Comparison of ENCODE assay signal across 21 cellular contexts in the genomic region with DNA sequence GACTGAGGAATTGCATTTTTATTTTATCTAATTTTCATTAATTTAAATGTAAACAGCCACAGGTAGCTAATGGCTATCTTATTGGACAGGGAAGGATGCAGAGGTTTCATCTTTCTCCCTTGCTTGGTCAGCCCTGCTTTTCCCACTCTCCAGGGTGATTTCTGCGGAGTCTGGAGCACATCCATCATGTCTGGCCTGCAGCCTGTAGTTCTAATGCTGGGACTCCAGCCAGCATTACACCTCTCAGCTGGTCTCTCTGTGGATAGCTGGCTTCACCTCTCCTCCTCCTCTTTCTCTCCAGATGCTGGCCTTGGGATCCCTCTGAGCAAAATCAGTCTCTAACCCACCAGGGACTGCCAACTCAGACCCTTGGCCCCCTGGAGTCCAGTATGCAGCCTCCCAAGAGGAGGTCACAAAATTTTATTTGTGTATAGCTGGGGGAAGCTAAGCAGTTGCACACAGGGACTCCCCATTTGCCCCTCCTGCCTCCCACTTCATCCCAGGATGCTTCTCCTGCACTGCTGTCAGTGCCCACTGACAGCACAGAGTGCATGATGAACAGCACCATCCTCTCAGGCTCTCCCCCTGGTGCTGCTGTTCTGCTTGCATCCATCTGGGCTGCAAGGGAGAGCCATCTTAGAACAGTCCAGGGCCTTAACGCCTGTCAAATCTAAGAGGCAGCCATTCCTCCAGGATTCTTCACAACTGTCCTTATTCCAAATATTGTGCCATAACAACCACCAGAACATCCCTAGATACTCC. TPM values are rescaled to one million over a fixed set of nuclear protein-coding genes. Genes with fewer than 3 reads are reported as not detected.
DNase-seq lines count a peak whose midpoint lies in the region; TF ChIP-seq lines count a peak whose summit lies in the region.
"Had no signal": no experiment of that assay in that cellular context is flagged by ENCODE, and none has a peak within 500 bp of the region (broad histone marks: within the 10 kb centered on the region; RNA-seq: fewer than 3 reads in every experiment).

No MANE protein-coding gene starts in this region.

- no peak overlapping the region for H3K4me3 Mint-ChIP-seq in CD8-positive, alpha-beta memory T cell
- H3K4me3 Mint-ChIP-seq: activated naive CD8-positive, alpha-beta T cell treated with anti-CD3 and anti-CD28 coated beads, Interleukin-2, amount 50 U/mL, for 24 hours had no signal

- H3K36me3 ChIP-seq in CD8-positive, alpha-beta memory T cell (ENCODE audit: insufficient read depth, low read length), result no peaks in the 10 kb centered on the region
- H3K36me3 ChIP-seq: colonic mucosa, ovary, vagina had no signal

- no peak overlapping the region for H3K4me3 ChIP-seq in AG04450 (ENCODE audit: low read depth, low read length)
- no peak overlapping the region for H3K4me3 ChIP-seq in CD8-positive, alpha-beta memory T cell (ENCODE audit: low read length)
- H3K4me3 ChIP-seq: colonic mucosa, mucosa of descending colon, ovary, SK-N-MC, vagina had no signal

- H3K4me1 Mint-ChIP-seq in CD8-positive, alpha-beta memory T cell, result no peaks in the 10 kb centered on the region
- H3K4me1 Mint-ChIP-seq: activated naive CD8-positive, alpha-beta T cell treated with anti-CD3 and anti-CD28 coated beads, Interleukin-2, amount 50 U/mL, for 24 hours had no signal

- no peak overlapping the region for H3K27ac ChIP-seq in AG04450 (ENCODE audit: low read depth, low read length)
- H3K27ac ChIP-seq in CD8-positive, alpha-beta memory T cell (ENCODE audit: low read depth, low read length), result no peak overlapping the region
- H3K27ac ChIP-seq: colonic mucosa, ovary, SK-N-MC, vagina had no signal

- DNase-seq in AG04450 (ENCODE audit: low read depth, low spot score) (peak; percentile 43), NCI-H1092 treated with DMSO at 0.1 percent for 48 hours (lab: John Stamatoyannopoulos, UW) (peak; percentile 84), astrocyte of the hippocampus (ENCODE audit: low read depth, low spot score) (peak; percentile 86), left kidney (ENCODE audit: low read depth, low spot score) (peak; percentile 33), middle frontal gyrus (ENCODE audit: extremely low spot score, low spot score) (no peak), RKO (ENCODE audit: low spot score) (no peak)
- no peak for DNase-seq in CD8-positive, alpha-beta memory T cell
- no peak for DNase-seq in activated CD4-positive, alpha-beta T cell treated with anti-CD3 and anti-CD28 coated beads for 1 hour
- DNase-seq: activated CD4-positive, alpha-beta T cell treated with anti-CD3 and anti-CD28 coated beads, Interleukin-2, amount 50 U/mL, for 1 hour; activated naive CD8-positive, alpha-beta T cell treated with anti-CD3 and anti-CD28 coated beads, Interleukin-2, amount 50 U/mL, for 24 hours; activated T-cell treated with anti-CD3 and anti-CD28 coated beads, Interleukin-2, amount 50 U/mL, for 48 hours; Caco-2; colonic mucosa; mucosa of descending colon; NCI-H1048; NCI-H345; stimulated activated naive CD4-positive, alpha-beta T cell had no signal

- H3K27me3 ChIP-seq in AG04450 (ENCODE audit: control insufficient read depth, insufficient read depth, low read length), result no peaks in the 10 kb centered on the region
- H3K27me3 ChIP-seq in CD8-positive, alpha-beta memory T cell (ENCODE audit: insufficient read depth, low read length, poor library complexity, severe bottlenecking), result no peaks in the 10 kb centered on the region
- H3K27me3 ChIP-seq: colonic mucosa, ovary, vagina had no signal

- no peaks in the 10 kb centered on the region for H3K36me3 Mint-ChIP-seq in CD8-positive, alpha-beta memory T cell

- POLR2A ChIA-PET in AG04450 (lab: Yijun Ruan, JAX), result no interaction called here
- POLR2A ChIA-PET in CD8-positive, alpha-beta memory T cell (lab: Charles Lee), result no interaction called here

- no peak for TF ChIP-seq CTCF in AG04450 (IDR thresholded peaks at IDR 0.05; ENCODE audit: low read depth, low read length)

- CTCF ChIA-PET in AG04450 (lab: Charles Lee), result interaction anchor here (0.8 to 2.1 kb wide), 8 partner anchors 12 to 676 kb away, joined by 3 to 11 read pairs (median 5); no protein-coding TSS in a partner anchor
- CTCF ChIA-PET in CD8-positive, alpha-beta memory T cell (lab: Charles Lee), result no interaction called here

- H3K27me3 Mint-ChIP-seq in CD8-positive, alpha-beta memory T cell, result peaks cover 0 to 4% of the 10 kb centered on the region in 2 donors

- no peaks in the 10 kb centered on the region for H3K4me1 ChIP-seq in CD8-positive, alpha-beta memory T cell (ENCODE audit: insufficient read depth, low read length)
- H3K4me1 ChIP-seq: Caco-2, colonic mucosa, vagina had no signal

- no peaks in the 10 kb centered on the region for H3K9me3 Mint-ChIP-seq in CD8-positive, alpha-beta memory T cell
- H3K9me3 Mint-ChIP-seq: activated naive CD8-positive, alpha-beta T cell treated with anti-CD3 and anti-CD28 coated beads, Interleukin-2, amount 50 U/mL, for 24 hours had no signal

- H3K27ac Mint-ChIP-seq in CD8-positive, alpha-beta memory T cell, result no peak overlapping the region
- H3K27ac Mint-ChIP-seq: activated naive CD8-positive, alpha-beta T cell treated with anti-CD3 and anti-CD28 coated beads, Interleukin-2, amount 50 U/mL, for 24 hours had no signal

- no peaks in the 10 kb centered on the region; the same call in 1 of the 2 replicates for H3K9me3 ChIP-seq in AG04450 (ENCODE audit: control insufficient read depth, insufficient read depth, low read length)
- no peaks in the 10 kb centered on the region for H3K9me3 ChIP-seq in CD8-positive, alpha-beta memory T cell (ENCODE audit: low read length)
- H3K9me3 ChIP-seq: Caco-2, colonic mucosa, mucosa of descending colon, ovary, vagina had no signal

RNA-seq across cellular contexts. Expression of gene BFSP2, which starts 1.7 kb away (rescaled TPM):
- polyA plus RNA-seq in AG04450 (2011; rRNA removed), result not detected in 2 replicates
- not detected in 2 replicates for polyA minus RNA-seq in AG04450 (2011; rRNA and poly(A)+ RNA removed)
- not detected for total RNA-seq in CD8-positive, alpha-beta memory T cell
- 0.82 TPM for polyA plus RNA-seq in CD8-positive, alpha-beta memory T cell
- total RNA-seq: Caco-2, mucosa of descending colon, ovary, vagina had no signal
- polyA plus RNA-seq: keratinocyte, ovary had no signal

Comparison
In these comparisons a context has a peak if more than half of its experiments do, and no peak if none do; other contexts are left out.
1. DNase-seq: peak in AG04450 (single experiment), NCI-H1092 treated with DMSO at 0.1 percent for 48 hours (single experiment), astrocyte of the hippocampus (single experiment) and left kidney (single experiment); none in middle frontal gyrus (single experiment), CD8-positive, alpha-beta memory T cell (0 of 5), RKO (single experiment) and activated CD4-positive, alpha-beta T cell treated with anti-CD3 and anti-CD28 coated beads for 1 hour (single experiment).